ENCODE assay signal across 11 cellular contexts in genomic region chr20:14142964-14143627, GRCh38.
DNase-seq lines count a peak whose midpoint lies in the region; ATAC-seq and TF ChIP-seq lines count a peak whose summit lies in the region.
"Had no signal": no experiment of that assay in that cellular context is flagged by ENCODE, and none has a peak within 500 bp of the region (broad histone marks: within the 10 kb centered on the region; RNA-seq: fewer than 3 reads in every experiment).

No MANE protein-coding gene starts in this region.

- no peak overlapping the region for H4K8ac ChIP-seq in mesenchymal stem cell (ENCODE audit: low read length)

- H2BK15ac ChIP-seq in mesenchymal stem cell (ENCODE audit: low read depth, poor library complexity, severe bottlenecking), result no peak overlapping the region

- intact Hi-C loops in ascending aorta (cut with DNase I), result no loop called here

- no peaks in the 10 kb centered on the region for H3K27me3 ChIP-seq in endodermal cell (ENCODE audit: control insufficient read depth, insufficient read depth, low read length, poor library complexity, severe bottlenecking)
- no peaks in the 10 kb centered on the region for H3K27me3 ChIP-seq in mesenchymal stem cell (ENCODE audit: control insufficient read depth in 1 of 2, insufficient read depth in 1 of 2, low read length in 2 of 2)
- no peaks in the 10 kb centered on the region for H3K27me3 ChIP-seq in ascending aorta
- H3K27me3 ChIP-seq: cardiac muscle cell had no signal

- H3K18ac ChIP-seq in mesenchymal stem cell (ENCODE audit: low read depth in 1 of 2, low read length in 2 of 2), result no peak overlapping the region

- H3K4me1 Mint-ChIP-seq in endodermal cell, result peaks cover 45% of the 10 kb centered on the region
- peaks cover 5% of the 10 kb centered on the region for H3K4me1 Mint-ChIP-seq in WTC11

- WGBS in endodermal cell (ENCODE audit: insufficient coverage in 1 of 2, insufficient read length in 1 of 2), 2 experiments, result 33 to 38% methylated on average over 1 to 2 of the region's 2 CpGs
- WGBS in mesenchymal stem cell, result 47% methylated on average over 1 of the region's 2 CpGs

- no peak overlapping the region for H4K91ac ChIP-seq in mesenchymal stem cell (ENCODE audit: low read length)

- no peak overlapping the region for H3K14ac ChIP-seq in mesenchymal stem cell (ENCODE audit: low read length in 2 of 2)

- H3K79me1 ChIP-seq in mesenchymal stem cell (replicated peaks; ENCODE audit: low read length, poor library complexity, severe bottlenecking), result no peaks in the 10 kb centered on the region

- H3K36me3 Mint-ChIP-seq in endodermal cell (ENCODE audit: low read depth), result no peaks in the 10 kb centered on the region
- H3K36me3 Mint-ChIP-seq in WTC11, result no peaks in the 10 kb centered on the region

- H3K27ac Mint-ChIP-seq in endodermal cell, result peak overlapping the region; percentile 39
- no peak overlapping the region for H3K27ac Mint-ChIP-seq in WTC11
- H3K27ac Mint-ChIP-seq: stimulated activated naive CD8-positive, alpha-beta T cell treated with anti-CD3 and anti-CD28 coated beads, Interleukin-15, Interleukin-2, amounts not matched to agents 100 ng/mL and 50 ng/mL, for 24 hours had no signal

- no peaks in the 10 kb centered on the region for H3K9me3 ChIP-seq in endodermal cell (ENCODE audit: control insufficient read depth, low read length)
- no peaks in the 10 kb centered on the region for H3K9me3 ChIP-seq in mesenchymal stem cell (ENCODE audit: control insufficient read depth, low read length)
- H3K9me3 ChIP-seq in ascending aorta, result no peaks in the 10 kb centered on the region

- POLR2A ChIA-PET in WTC11 (lab: Charles Lee), result no interaction called here

- no peak overlapping the region for H3K23ac ChIP-seq in mesenchymal stem cell (ENCODE audit: low read length in 2 of 2)

- TF ChIP-seq CTCF in AG10803 (conservative IDR thresholded peaks at IDR 0.05; ENCODE audit: low read length), result no peak
- no peak for TF ChIP-seq CTCF in endodermal cell (conservative IDR thresholded peaks at IDR 0.05)
- no peak for TF ChIP-seq CTCF in WTC11 (IDR thresholded peaks at IDR 0.05)
- TF ChIP-seq CTCF in ascending aorta (IDR thresholded peaks at IDR 0.05), result no peak

- no peak overlapping the region for H3K4me2 ChIP-seq in mesenchymal stem cell (ENCODE audit: low read length, poor library complexity, severe bottlenecking)

- no peak overlapping the region for H3K4me3 ChIP-seq in AG10803 (ENCODE audit: low read length)
- no peak overlapping the region for H3K4me3 ChIP-seq in endodermal cell (ENCODE audit: low read length)
- H3K4me3 ChIP-seq in mesenchymal stem cell (ENCODE audit: insufficient read depth in 1 of 2, low read depth in 1 of 2, low read length in 2 of 2), result no peak overlapping the region
- H3K4me3 ChIP-seq in ascending aorta, result no peak overlapping the region
- H3K4me3 ChIP-seq: cardiac muscle cell had no signal

- no peak for ATAC-seq in WTC11

- peak; percentile 54 for DNase-seq in AG10803 (ENCODE audit: low read depth)
- peak; percentile 62 for DNase-seq in NCI-H146 (lab: John Stamatoyannopoulos, UW)
- no peak for DNase-seq in endodermal cell
- peak; percentile 59 for DNase-seq in mesenchymal stem cell
- no peak for DNase-seq in WTC11 (ENCODE audit: low spot score)
- no peak for DNase-seq in ascending aorta (ENCODE audit: low spot score in 2 of 2)
- DNase-seq in amygdala (lab: John Stamatoyannopoulos, UW), result no peak
- DNase-seq in NCI-H1436 treated with DMSO at 0.1 percent for 48 hours (lab: John Stamatoyannopoulos, UW), result no peak
- DNase-seq: activated CD4-positive, CD25-positive, alpha-beta regulatory T cell treated with anti-CD3 and anti-CD28 coated beads, Interleukin-2, amount 50 U/mL, for 72 hours had no signal

- H3K9ac ChIP-seq in endodermal cell (ENCODE audit: extremely low read depth, low read length, poor library complexity, severe bottlenecking), result peak overlapping the region; percentile 38
- H3K9ac ChIP-seq in mesenchymal stem cell (ENCODE audit: low read length), result peak overlapping the region; percentile 66

- H3K4ac ChIP-seq in mesenchymal stem cell (ENCODE audit: low read depth in 1 of 2, low read length in 2 of 2), result no peak overlapping the region

- no peak overlapping the region for H2AFZ ChIP-seq in mesenchymal stem cell (ENCODE audit: low read depth, low read length)

- H2BK5ac ChIP-seq in mesenchymal stem cell (ENCODE audit: low read depth, low read length, poor library complexity, severe bottlenecking), result no peak overlapping the region

- CTCF ChIA-PET in WTC11 (lab: Charles Lee), result interaction anchor here (1.0 to 1.2 kb wide), 2 partner anchors 121 to 194 kb away, joined by 4 to 11 read pairs; no protein-coding TSS in a partner anchor

- H3K4me3 Mint-ChIP-seq in endodermal cell (no peak overlapping the region), WTC11 (no peak overlapping the region)
- H3K4me3 Mint-ChIP-seq: stimulated activated naive CD8-positive, alpha-beta T cell treated with anti-CD3 and anti-CD28 coated beads, Interleukin-15, Interleukin-2, amounts not matched to agents 100 ng/mL and 50 ng/mL, for 24 hours had no signal

- H2BK120ac ChIP-seq in mesenchymal stem cell (ENCODE audit: low read depth, low read length), result no peak overlapping the region

- no peaks in the 10 kb centered on the region for H3K36me3 ChIP-seq in endodermal cell (ENCODE audit: control insufficient read depth, insufficient read depth, low read length)
- H3K36me3 ChIP-seq in mesenchymal stem cell (ENCODE audit: control insufficient read depth in 1 of 2, insufficient read depth in 2 of 2, low read depth in 1 of 2, low read length in 2 of 2), result no peaks in the 10 kb centered on the region
- H3K36me3 ChIP-seq in ascending aorta, result no peaks in the 10 kb centered on the region
- H3K36me3 ChIP-seq: cardiac muscle cell had no signal

- H2BK12ac ChIP-seq in mesenchymal stem cell (ENCODE audit: low read length in 2 of 2), result no peak overlapping the region

- H3K4me1 ChIP-seq in endodermal cell (ENCODE audit: control insufficient read depth, insufficient read depth, low read length) (peaks cover 15% of the 10 kb centered on the region), mesenchymal stem cell (ENCODE audit: control insufficient read depth, insufficient read depth, low read depth, low read length) (peaks cover 1% of the 10 kb centered on the region), ascending aorta (no peaks in the 10 kb centered on the region)

- no peak overlapping the region for H2AK5ac ChIP-seq in mesenchymal stem cell (ENCODE audit: low read length, severe bottlenecking)

- peaks cover 1% of the 10 kb centered on the region for H3K9me3 Mint-ChIP-seq in endodermal cell
- no peaks in the 10 kb centered on the region for H3K9me3 Mint-ChIP-seq in WTC11

- peak overlapping the region; percentile 62 for H3K27ac ChIP-seq in endodermal cell (ENCODE audit: low read depth, low read length)
- H3K27ac ChIP-seq in mesenchymal stem cell (ENCODE audit: low read length, poor library complexity, severe bottlenecking), result no peak overlapping the region
- H3K27ac ChIP-seq in ascending aorta, result no peak overlapping the region
- H3K27ac ChIP-seq: cardiac muscle cell had no signal

- no peaks in the 10 kb centered on the region for H3K27me3 Mint-ChIP-seq in endodermal cell (ENCODE audit: insufficient read depth)
- no peaks in the 10 kb centered on the region for H3K27me3 Mint-ChIP-seq in WTC11 (ENCODE audit: low read depth)
- H3K27me3 Mint-ChIP-seq: stimulated activated naive CD8-positive, alpha-beta T cell treated with anti-CD3 and anti-CD28 coated beads, Interleukin-15, Interleukin-2, amounts not matched to agents 100 ng/mL and 50 ng/mL, for 24 hours had no signal

TF ChIP-seq in WTC11, 78 proteins besides CTCF, POLR2A, EP300 and RAD21 (continues in another document):
- TF ChIP-seq, protein P1, sequence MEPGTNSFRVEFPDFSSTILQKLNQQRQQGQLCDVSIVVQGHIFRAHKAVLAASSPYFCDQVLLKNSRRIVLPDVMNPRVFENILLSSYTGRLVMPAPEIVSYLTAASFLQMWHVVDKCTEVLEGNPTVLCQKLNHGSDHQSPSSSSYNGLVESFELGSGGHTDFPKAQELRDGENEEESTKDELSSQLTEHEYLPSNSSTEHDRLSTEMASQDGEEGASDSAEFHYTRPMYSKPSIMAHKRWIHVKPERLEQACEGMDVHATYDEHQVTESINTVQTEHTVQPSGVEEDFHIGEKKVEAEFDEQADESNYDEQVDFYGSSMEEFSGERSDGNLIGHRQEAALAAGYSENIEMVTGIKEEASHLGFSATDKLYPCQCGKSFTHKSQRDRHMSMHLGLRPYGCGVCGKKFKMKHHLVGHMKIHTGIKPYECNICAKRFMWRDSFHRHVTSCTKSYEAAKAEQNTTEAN (CRISPR knock-in tag; IDR thresholded peaks at IDR 0.05), result no peak
- no peak for TF ChIP-seq SMAD3 (CRISPR knock-in tag; IDR thresholded peaks at IDR 0.05; ENCODE audit: borderline replicate concordance)
- TF ChIP-seq E2F1 (CRISPR knock-in tag; IDR thresholded peaks at IDR 0.05), result no peak
- no peak for TF ChIP-seq ZNF671 (CRISPR knock-in tag; IDR thresholded peaks at IDR 0.05)
- no peak for TF ChIP-seq USF1 (CRISPR knock-in tag; IDR thresholded peaks at IDR 0.05)
- TF ChIP-seq TEAD4 (CRISPR knock-in tag; IDR thresholded peaks at IDR 0.05), result no peak
- TF ChIP-seq FOXJ3 (CRISPR knock-in tag; IDR thresholded peaks at IDR 0.05; ENCODE audit: borderline replicate concordance), result no peak
- no peak for TF ChIP-seq ZNF396 (CRISPR knock-in tag; IDR thresholded peaks at IDR 0.05; ENCODE audit: borderline replicate concordance)
- TF ChIP-seq ZNF138 (CRISPR knock-in tag; conservative IDR thresholded peaks at IDR 0.05), result no peak
- no peak for TF ChIP-seq ESRRA (CRISPR knock-in tag; IDR thresholded peaks at IDR 0.05; ENCODE audit: borderline replicate concordance)
- no peak for TF ChIP-seq GABPB1 (CRISPR knock-in tag; IDR thresholded peaks at IDR 0.05)

Comparison
In these comparisons a context has a peak if more than half of its experiments do, and no peak if none do; other contexts are left out.
1. DNase-seq: peak in AG10803 (single experiment), NCI-H146 (single experiment) and mesenchymal stem cell (single experiment); none in endodermal cell (single experiment), WTC11 (single experiment), ascending aorta (0 of 2), amygdala (0 of 56) and NCI-H1436 treated with DMSO at 0.1 percent for 48 hours (single experiment).